11 cellular contexts compared by ENCODE assay signal in genomic region chr7:2921748-2922147, GRCh38.
A peak's percentile ranks its signal among the peaks of the same experiment; 100 is the strongest.
DNase-seq lines count a peak whose midpoint lies in the region; ATAC-seq and TF ChIP-seq lines count a peak whose summit lies in the region.
"Had no signal": no experiment of that assay in that cellular context is flagged by ENCODE, and none has a peak within 500 bp of the region (broad histone marks: within the 10 kb centered on the region; RNA-seq: fewer than 3 reads in every experiment).

No MANE protein-coding gene starts in this region.

- H3K36me3 ChIP-seq in OCI-LY1 (ENCODE audit: insufficient read depth, low read length) (peaks cover 55% of the 10 kb centered on the region), gastroesophageal sphincter (no peaks in the 10 kb centered on the region)

- H3K4me1 Mint-ChIP-seq in endothelial cell (ENCODE audit: unreplicated experiment), result no peaks in the 10 kb centered on the region
- H3K4me1 Mint-ChIP-seq in progenitor cell of endocrine pancreas (ENCODE audit: low read depth), result peaks cover 3% of the 10 kb centered on the region

- WGBS in gastroesophageal sphincter (ENCODE audit: low coverage in 1 of 2), 2 donors, result 32% methylated on average over 4 of the region's 7 CpGs; no CpG with 5 or more reads in 1 of the 2 donors

- H3K27ac ChIP-seq in OCI-LY1 (ENCODE audit: low read depth, low read length, poor library complexity, severe bottlenecking) (peak overlapping the region; percentile 23), gastroesophageal sphincter (no peak overlapping the region)
- H3K27ac ChIP-seq: SK-N-MC had no signal

- H3K27ac Mint-ChIP-seq in endothelial cell (ENCODE audit: unreplicated experiment), result no peak overlapping the region
- peak overlapping the region; percentile 9 for H3K27ac Mint-ChIP-seq in progenitor cell of endocrine pancreas

- TF ChIP-seq CTCF in OCI-LY1 (IDR thresholded peaks at IDR 0.05; ENCODE audit: low read length), result peak; percentile 32; the same call in 1 of the 2 replicates
- peak; percentile 53 for TF ChIP-seq CTCF in endothelial cell (IDR thresholded peaks at IDR 0.05; ENCODE audit: unreplicated experiment)
- TF ChIP-seq CTCF in progenitor cell of endocrine pancreas (IDR thresholded peaks at IDR 0.05; ENCODE audit: unreplicated experiment), result peak; percentile 53
- no peak for TF ChIP-seq CTCF in gastroesophageal sphincter (IDR thresholded peaks at IDR 0.05)
- TF ChIP-seq CTCF in GM20000 (IDR thresholded peaks at IDR 0.05; ENCODE audit: extremely low read depth, missing control alignments), result no peak

- ATAC-seq in gastroesophageal sphincter, result no peak

- no peak overlapping the region for H2AFZ ChIP-seq in OCI-LY1 (ENCODE audit: low read length)

- H3F3A ChIP-seq in OCI-LY1 (ENCODE audit: insufficient read depth, low read length), result no peaks in the 10 kb centered on the region

- no peaks in the 10 kb centered on the region for H3K9me2 ChIP-seq in OCI-LY1 (ENCODE audit: low read depth, low read length)

- H3K79me2 ChIP-seq in OCI-LY1 (ENCODE audit: insufficient read depth, low read length), result no peaks in the 10 kb centered on the region

- H3K4me3 Mint-ChIP-seq in endothelial cell (ENCODE audit: unreplicated experiment), result no peak overlapping the region
- no peak overlapping the region for H3K4me3 Mint-ChIP-seq in progenitor cell of endocrine pancreas (ENCODE audit: low read depth)

- no peak for TF ChIP-seq EP300 in gastroesophageal sphincter (IDR thresholded peaks at IDR 0.05)

- peaks cover 4% of the 10 kb centered on the region for H3K27me3 Mint-ChIP-seq in endothelial cell (ENCODE audit: unreplicated experiment)
- H3K27me3 Mint-ChIP-seq in progenitor cell of endocrine pancreas, result no peaks in the 10 kb centered on the region

- H3K4me1 ChIP-seq in OCI-LY1 (ENCODE audit: insufficient read depth, low read length, severe bottlenecking), result peaks cover 2% of the 10 kb centered on the region
- H3K4me1 ChIP-seq in gastroesophageal sphincter, result no peaks in the 10 kb centered on the region

- H3K4me2 ChIP-seq in OCI-LY1 (ENCODE audit: low read length), result no peak overlapping the region

- H3K4me3 ChIP-seq in OCI-LY1 (ENCODE audit: low read depth, low read length, poor library complexity, severe bottlenecking) (no peak overlapping the region), gastroesophageal sphincter (no peak overlapping the region)
- H3K4me3 ChIP-seq: SK-N-MC had no signal

- no peak for TF ChIP-seq POLR2A in gastroesophageal sphincter (IDR thresholded peaks at IDR 0.05)

- H3K27me3 ChIP-seq in OCI-LY1 (ENCODE audit: insufficient read depth, low read length) (no peaks in the 10 kb centered on the region), gastroesophageal sphincter (peaks cover 63% of the 10 kb centered on the region)

- peaks cover 3% of the 10 kb centered on the region for H3K36me3 Mint-ChIP-seq in endothelial cell (ENCODE audit: low read depth, unreplicated experiment)
- peaks cover 2% of the 10 kb centered on the region for H3K36me3 Mint-ChIP-seq in progenitor cell of endocrine pancreas (ENCODE audit: insufficient read depth)

- H3K9ac ChIP-seq in OCI-LY1 (ENCODE audit: low read length), result no peak overlapping the region

- peak; percentile 9 for DNase-seq in NCI-H748 (lab: John Stamatoyannopoulos, UW; ENCODE audit: unreplicated experiment)
- DNase-seq in NCI-H748 treated with DMSO at 0.1 percent for 48 hours (lab: John Stamatoyannopoulos, UW), result no peak
- peak; percentile 33 for DNase-seq in endothelial cell (ENCODE audit: low spot score)
- no peak for DNase-seq in progenitor cell of endocrine pancreas (ENCODE audit: low spot score, unreplicated experiment)
- DNase-seq in GM20000 (ENCODE audit: low spot score), result no peak
- DNase-seq in DMS114 treated with DMSO at 0.1 percent for 48 hours (lab: John Stamatoyannopoulos, UW; ENCODE audit: unreplicated experiment), result no peak
- DNase-seq: activated CD8-positive, alpha-beta memory T cell treated with anti-CD3 and anti-CD28 coated beads, Interleukin-2, amount 50 U/mL, for 4 hours; aorta had no signal

- H3K9me3 ChIP-seq in OCI-LY1 (ENCODE audit: low read length), result no peaks in the 10 kb centered on the region
- H3K9me3 ChIP-seq in gastroesophageal sphincter, result no peaks in the 10 kb centered on the region

- H4K20me1 ChIP-seq in OCI-LY1 (ENCODE audit: insufficient read depth, low read length), result no peaks in the 10 kb centered on the region

- peaks cover 4% of the 10 kb centered on the region for H3K9me3 Mint-ChIP-seq in endothelial cell (ENCODE audit: unreplicated experiment)
- no peaks in the 10 kb centered on the region for H3K9me3 Mint-ChIP-seq in progenitor cell of endocrine pancreas (ENCODE audit: low read depth)

Comparison
In these comparisons a context has a peak if more than half of its experiments do, and no peak if none do; other contexts are left out.
1. DNase-seq: peak in NCI-H748 (single experiment) and endothelial cell (single experiment); none in NCI-H748 treated with DMSO at 0.1 percent for 48 hours (single experiment), progenitor cell of endocrine pancreas (single experiment), GM20000 (single experiment) and DMS114 treated with DMSO at 0.1 percent for 48 hours (single experiment).
2. CTCF ChIP-seq: peak in OCI-LY1 (single experiment), endothelial cell (single experiment) and progenitor cell of endocrine pancreas (single experiment); none in gastroesophageal sphincter (0 of 4) and GM20000 (single experiment).